ENCODE assay signal across 15 cellular contexts in genomic region chr17:19275457-19276082, GRCh38.
"Had no signal": no experiment of that assay in that cellular context is flagged by ENCODE, and none has a peak within 500 bp of the region (broad histone marks: within the 10 kb centered on the region; RNA-seq: fewer than 3 reads in every experiment).

No MANE protein-coding gene starts in this region.

- H3K4me1 Mint-ChIP-seq: activated CD4-positive, alpha-beta T cell treated with anti-CD3 and anti-CD28 coated beads, Interleukin-2, amount 10 ng/mL, durations not matched to agents 7 days and 5 days had no signal

- H3K4me3 Mint-ChIP-seq: activated B cell treated with CpG ODN at 0.5 μM for 24 hours; activated CD4-positive, alpha-beta T cell treated with anti-CD3 and anti-CD28 coated beads, Interleukin-2, amount 10 ng/mL, durations not matched to agents 7 days and 5 days; activated naive CD8-positive, alpha-beta T cell; neural progenitor cell; T-helper 1 cell treated with Interleukin-12 subunit alpha and Interleukin-12 subunit beta and Interleukin-4 antibody, amounts not matched to agents 30 μg/mL and 1 μg/mL, for 36 hours had no signal

- H3K36me3 ChIP-seq: neural progenitor cell, pancreas had no signal

- H3K9me3 ChIP-seq: pancreas, SK-N-SH had no signal

- H3K9me3 Mint-ChIP-seq: activated B cell treated with CpG ODN at 0.5 μM for 24 hours; activated CD4-positive, alpha-beta T cell treated with anti-CD3 and anti-CD28 coated beads, Interleukin-2, amount 10 ng/mL, durations not matched to agents 7 days and 5 days; neural progenitor cell; T-helper 1 cell treated with Interleukin-12 subunit alpha and Interleukin-12 subunit beta and Interleukin-4 antibody, amounts not matched to agents 30 μg/mL and 1 μg/mL, for 36 hours had no signal

- ATAC-seq: left ventricle myocardium superior had no signal

- H3K27ac ChIP-seq: neural progenitor cell, pancreas had no signal

- H3K27ac Mint-ChIP-seq: activated B cell treated with CpG ODN at 0.5 μM for 24 hours; activated CD4-positive, alpha-beta T cell treated with anti-CD3 and anti-CD28 coated beads, Interleukin-2, amount 10 ng/mL, durations not matched to agents 7 days and 5 days; activated naive CD8-positive, alpha-beta T cell; neural progenitor cell; T-helper 1 cell treated with Interleukin-12 subunit alpha and Interleukin-12 subunit beta and Interleukin-4 antibody, amounts not matched to agents 30 μg/mL and 1 μg/mL, for 36 hours had no signal

- H3K36me3 Mint-ChIP-seq: activated naive CD8-positive, alpha-beta T cell had no signal

- H3K27me3 ChIP-seq: neural progenitor cell, pancreas had no signal

- H3K4me3 ChIP-seq: neural progenitor cell, pancreas had no signal

- DNase-seq: activated B cell treated with CpG ODN at 0.5 μM for 24 hours; activated CD4-positive, alpha-beta T cell treated with anti-CD3 and anti-CD28 coated beads, Interleukin-2, amount 10 ng/mL, durations not matched to agents 7 days and 5 days; activated gamma-delta T cell; activated T-cell treated with anti-CD3 and anti-CD28 coated beads, Interleukin-2, amount 50 U/mL, for 1 hour; anterior cingulate cortex; cerebellar nuclear complex; left ventricle myocardium superior; mesendoderm; pancreas; retina; SK-N-SH; trophoblast cell had no signal
